12 cellular contexts compared by ENCODE assay signal in genomic region chr14:50784683-50785505, GRCh38. TPM values are rescaled to one million over a fixed set of nuclear protein-coding genes. Genes with fewer than 3 reads are reported as not detected.
DNase-seq lines count a peak whose midpoint lies in the region; ATAC-seq and TF ChIP-seq lines count a peak whose summit lies in the region.
"Had no signal": no experiment of that assay in that cellular context is flagged by ENCODE, and none has a peak within 500 bp of the region (broad histone marks: within the 10 kb centered on the region; RNA-seq: fewer than 3 reads in every experiment).

No MANE protein-coding gene starts in this region.

- H2AK5ac ChIP-seq in H9 (ENCODE audit: insufficient read length, low read length), result no peak overlapping the region

- H3K79me1 ChIP-seq in H9 (ENCODE audit: insufficient read depth, low read depth, low read length, poor library complexity, severe bottlenecking), result no peaks in the 10 kb centered on the region

- no peak overlapping the region for H3T11ph ChIP-seq in H9 (ENCODE audit: low read length)

- H3K27ac Mint-ChIP-seq in CD8-positive, alpha-beta memory T cell, result peak overlapping the region; percentile 84 to 98 (median 94)
- H3K27ac Mint-ChIP-seq in brain, result peak overlapping the region; percentile 31 to 91 (median 64)
- peak overlapping the region; percentile 60 to 81 for H3K27ac Mint-ChIP-seq in natural killer cell treated with Interleukin-12 subunit alpha and Interleukin-12 subunit beta and Interleukin-15 and Interleukin-18, amount 100 ng/mL, for 72 hours
- no peak overlapping the region for H3K27ac Mint-ChIP-seq in nephron progenitor cell
- H3K27ac Mint-ChIP-seq in H9, result peak overlapping the region in 1 of 3 experiments; percentile 70; a peak in 1 of 7 replicates

- no peak overlapping the region for H2BK15ac ChIP-seq in H9 (ENCODE audit: low read depth, low read length)

- H2AFZ ChIP-seq in H9 (ENCODE audit: low read length), result no peak overlapping the region

- H4K91ac ChIP-seq in H9 (ENCODE audit: insufficient read length, low read depth, low read length), result no peak overlapping the region

- no peak overlapping the region for H3K4ac ChIP-seq in H9 (ENCODE audit: low read depth, low read length)

- CTCF ChIA-PET in CD8-positive, alpha-beta memory T cell (lab: Charles Lee), result interaction anchor here (0.7 to 12.2 kb wide), 15 partner anchors 9 to 923 kb away, joined by 3 to 122 read pairs (median 3); partner anchors contain the start of genes MAP4K5 and NIN

- no peak for DNase-seq in CD8-positive, alpha-beta memory T cell
- DNase-seq in NCI-H524 treated with DMSO at 0.1 percent for 48 hours (lab: John Stamatoyannopoulos, UW), result peak; percentile 54
- DNase-seq in natural killer cell treated with Interleukin-12 subunit alpha and Interleukin-12 subunit beta and Interleukin-15 and Interleukin-18, amount 100 ng/mL, for 72 hours (ENCODE audit: low spot score), result no peak
- DNase-seq in nephron progenitor cell, result no peak
- DNase-seq in mesenteric fat pad (ENCODE audit: low spot score), result no peak
- DNase-seq in NCI-H1694 (lab: John Stamatoyannopoulos, UW), result no peak
- no peak for DNase-seq in H9
- DNase-seq: MG63, right lobe of liver, SW 1271 had no signal

- no peak overlapping the region for H3K9ac ChIP-seq in H9 (ENCODE audit: extremely low read depth, insufficient read length, low read length)

- no peaks in the 10 kb centered on the region for H3K9me3 ChIP-seq in CD8-positive, alpha-beta memory T cell (ENCODE audit: low read length)
- H3K9me3 ChIP-seq in H9 (ENCODE audit: control insufficient read depth, low read depth, low read length), result no peaks in the 10 kb centered on the region
- H3K9me3 ChIP-seq: MG63, right lobe of liver had no signal

- no peak overlapping the region for H2BK20ac ChIP-seq in H9 (ENCODE audit: low read depth, low read length, poor library complexity, severe bottlenecking)

- no peak overlapping the region for H3K23ac ChIP-seq in H9 (ENCODE audit: insufficient read length, low read depth, low read length)

- no peak overlapping the region for H3K18ac ChIP-seq in H9 (ENCODE audit: insufficient read length, low read depth, low read length)

- no peaks in the 10 kb centered on the region for H3K27me3 ChIP-seq in CD8-positive, alpha-beta memory T cell (ENCODE audit: insufficient read depth, low read length, poor library complexity, severe bottlenecking)
- H3K27me3 ChIP-seq in H9 (ENCODE audit: insufficient read depth, low read length), result no peaks in the 10 kb centered on the region
- H3K27me3 ChIP-seq: MG63, right lobe of liver had no signal

- H3K36me3 ChIP-seq in CD8-positive, alpha-beta memory T cell (ENCODE audit: insufficient read depth, low read length), result no peaks in the 10 kb centered on the region
- H3K36me3 ChIP-seq: MG63, right lobe of liver had no signal

- no peak overlapping the region for H2BK12ac ChIP-seq in H9 (ENCODE audit: insufficient read length, low read depth, low read length)

- H3K4me3 ChIP-seq in CD8-positive, alpha-beta memory T cell (ENCODE audit: low read length), result peak overlapping the region; percentile 10
- H3K4me3 ChIP-seq: lung, MG63, right lobe of liver had no signal

- no CpG with 5 or more reads among the region's 16 CpGs for WGBS in H9 (ENCODE audit: extremely low coverage, insufficient read length, low lambda C conversion rate)

- H3K14ac ChIP-seq in H9 (ENCODE audit: insufficient read depth, low read length), result no peak overlapping the region

- H4K8ac ChIP-seq in H9 (replicated peaks; ENCODE audit: insufficient read length, low read depth, low read length), result no peak overlapping the region

- no peaks in the 10 kb centered on the region for H3K79me2 ChIP-seq in H9 (ENCODE audit: insufficient read depth, low read length)

- H3K27me3 Mint-ChIP-seq in CD8-positive, alpha-beta memory T cell, result no peaks in the 10 kb centered on the region
- H3K27me3 Mint-ChIP-seq in brain, result peaks cover 5% of the 10 kb centered on the region
- H3K27me3 Mint-ChIP-seq in natural killer cell treated with Interleukin-12 subunit alpha and Interleukin-12 subunit beta and Interleukin-15 and Interleukin-18, amount 100 ng/mL, for 72 hours, result no peaks in the 10 kb centered on the region
- no peaks in the 10 kb centered on the region for H3K27me3 Mint-ChIP-seq in nephron progenitor cell (ENCODE audit: low read depth, poor library complexity)
- no peaks in the 10 kb centered on the region for H3K27me3 Mint-ChIP-seq in H9 (ENCODE audit: low read depth)

- no peak overlapping the region for H2BK120ac ChIP-seq in H9 (ENCODE audit: low read depth, low read length, poor library complexity, severe bottlenecking)

- POLR2A ChIA-PET in CD8-positive, alpha-beta memory T cell (lab: Charles Lee), result interaction anchor here (0.6 to 2.0 kb wide), 10 partner anchors 9 to 76 kb away, joined by 3 to 11 read pairs (median 3); partner anchors contain the start of gene NIN

- peaks cover 59% of the 10 kb centered on the region for H3K4me1 ChIP-seq in CD8-positive, alpha-beta memory T cell (ENCODE audit: insufficient read depth, low read length)
- H3K4me1 ChIP-seq in H9 (ENCODE audit: insufficient read depth, low read length), result peaks cover 3% of the 10 kb centered on the region; the same call in 1 of the 2 replicates
- H3K4me1 ChIP-seq: right lobe of liver had no signal

- no peak overlapping the region for H3K27ac ChIP-seq in CD8-positive, alpha-beta memory T cell (ENCODE audit: low read depth, low read length)
- no peak overlapping the region for H3K27ac ChIP-seq in H9 (ENCODE audit: insufficient read length, low read depth, low read length)
- H3K27ac ChIP-seq: right lobe of liver had no signal

- peaks cover 90 to 100% (median 93%) of the 10 kb centered on the region in 3 donors for H3K4me1 Mint-ChIP-seq in CD8-positive, alpha-beta memory T cell
- H3K4me1 Mint-ChIP-seq in brain, result peaks cover 58% of the 10 kb centered on the region
- H3K4me1 Mint-ChIP-seq in natural killer cell treated with Interleukin-12 subunit alpha and Interleukin-12 subunit beta and Interleukin-15 and Interleukin-18, amount 100 ng/mL, for 72 hours (ENCODE audit: low read depth in 2 of 2), result peaks cover 45 to 47% of the 10 kb centered on the region in 2 donors
- H3K4me1 Mint-ChIP-seq in nephron progenitor cell, result peaks cover 44% of the 10 kb centered on the region
- H3K4me1 Mint-ChIP-seq in H9, result peaks cover 31 to 36% of the 10 kb centered on the region in 2 experiments

- H3K4me3 Mint-ChIP-seq in CD8-positive, alpha-beta memory T cell, result peak overlapping the region; percentile 59 to 79 (median 75)
- H3K4me3 Mint-ChIP-seq in brain (peak overlapping the region in 3 of 5 experiments; percentile 11 to 62 (median 46)), nephron progenitor cell (no peak overlapping the region), H9 (no peak overlapping the region; a peak in 1 of 5 replicates)
- H3K4me3 Mint-ChIP-seq in natural killer cell treated with Interleukin-12 subunit alpha and Interleukin-12 subunit beta and Interleukin-15 and Interleukin-18, amount 100 ng/mL, for 72 hours, result peak overlapping the region; percentile 20

- no peak overlapping the region for H4K5ac ChIP-seq in H9 (ENCODE audit: insufficient read length, low read depth, low read length)

- no peaks in the 10 kb centered on the region for H3K9me3 Mint-ChIP-seq in CD8-positive, alpha-beta memory T cell
- H3K9me3 Mint-ChIP-seq in brain (no peaks in the 10 kb centered on the region), nephron progenitor cell (no peaks in the 10 kb centered on the region), H9 (no peaks in the 10 kb centered on the region)
- H3K9me3 Mint-ChIP-seq in natural killer cell treated with Interleukin-12 subunit alpha and Interleukin-12 subunit beta and Interleukin-15 and Interleukin-18, amount 100 ng/mL, for 72 hours, result no peaks in the 10 kb centered on the region

- H3K4me2 ChIP-seq in H9 (ENCODE audit: insufficient read depth, insufficient read length, low read length), result no peak overlapping the region

- peaks cover 0 to 16% (median 4%) of the 10 kb centered on the region in 3 donors for H3K36me3 Mint-ChIP-seq in CD8-positive, alpha-beta memory T cell
- peaks cover 26% of the 10 kb centered on the region for H3K36me3 Mint-ChIP-seq in brain
- peaks cover 4% of the 10 kb centered on the region for H3K36me3 Mint-ChIP-seq in natural killer cell treated with Interleukin-12 subunit alpha and Interleukin-12 subunit beta and Interleukin-15 and Interleukin-18, amount 100 ng/mL, for 72 hours
- peaks cover 15% of the 10 kb centered on the region for H3K36me3 Mint-ChIP-seq in nephron progenitor cell (ENCODE audit: low read depth)
- H3K36me3 Mint-ChIP-seq in H9 (ENCODE audit: insufficient read depth in 1 of 3, low read depth in 3 of 3), result peaks cover 0 to 5% (median 0%) of the 10 kb centered on the region in 3 experiments; a peak in 2 of 7 replicates

- ATAC-seq in natural killer cell treated with Interleukin-12 subunit alpha and Interleukin-12 subunit beta and Interleukin-15 and Interleukin-18, amount 100 ng/mL, for 72 hours, result peak in 1 of 2 donors; percentile 22

- no peaks in the 10 kb centered on the region for H3K23me2 ChIP-seq in H9 (ENCODE audit: insufficient read length, low read depth, low read length, poor library complexity, severe bottlenecking)

- H2BK5ac ChIP-seq in H9 (ENCODE audit: insufficient read length, low read length), result no peak overlapping the region

- TF ChIP-seq CTCF in brain (conservative IDR thresholded peaks at IDR 0.05) (no peak), nephron progenitor cell (IDR thresholded peaks at IDR 0.05) (no peak), H9 (conservative IDR thresholded peaks at IDR 0.05) (no peak)

- H3K56ac ChIP-seq in H9 (ENCODE audit: insufficient read length, low read depth, low read length), result no peak overlapping the region

- H4K20me1 ChIP-seq in H9 (ENCODE audit: control insufficient read depth, insufficient read depth, insufficient read length), result no peaks in the 10 kb centered on the region

RNA-seq across cellular contexts. Expression of gene NIN, which starts 46.1 kb away (rescaled TPM):
- total RNA-seq in CD8-positive, alpha-beta memory T cell, result 10 to 100 TPM; 73.8 to 77.8 TPM
- polyA plus RNA-seq in CD8-positive, alpha-beta memory T cell, result 64.3 TPM
- polyA plus RNA-seq in brain (ENCODE audit: insufficient read depth, low read depth, low replicate concordance), result 8.5 TPM
- total RNA-seq in natural killer cell treated with Interleukin-12 subunit alpha and Interleukin-12 subunit beta and Interleukin-15 and Interleukin-18, amount 100 ng/mL, for 72 hours, result 10 to 100 TPM; 52.0 to 74.5 TPM
- total RNA-seq in mesenteric fat pad (40.3 TPM), H9 (2021) (15.4 and 18.4 TPM in 2 replicates)

Comparison
In these comparisons a context has a peak if more than half of its experiments do, and no peak if none do; other contexts are left out.
1. H3K4me3 Mint-ChIP-seq: peak in CD8-positive, alpha-beta memory T cell (7 of 7), brain (3 of 5) and natural killer cell treated with Interleukin-12 subunit alpha and Interleukin-12 subunit beta and Interleukin-15 and Interleukin-18, amount 100 ng/mL, for 72 hours (single experiment); none in nephron progenitor cell (single experiment) and H9 (0 of 2).